8 cellular contexts compared by ENCODE assay signal in the genomic region with DNA sequence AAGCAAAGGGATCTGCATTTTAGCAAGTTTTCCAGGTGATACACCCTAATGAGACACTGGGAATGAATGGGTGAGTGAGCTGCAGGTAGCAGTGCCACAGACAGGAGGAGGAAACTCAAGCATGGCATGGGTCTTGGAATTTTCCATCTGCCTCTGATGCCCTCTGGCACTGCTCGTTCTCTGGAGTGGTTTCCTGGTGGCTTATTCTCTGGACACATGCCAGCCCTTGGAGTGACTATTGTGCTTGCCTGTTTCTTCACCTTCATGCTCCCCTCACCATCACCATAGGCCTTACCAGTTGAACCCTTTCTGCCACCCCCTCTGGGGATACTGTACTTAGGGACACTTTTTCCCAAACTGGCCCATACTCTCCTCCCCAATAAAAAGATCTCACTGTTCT. TPM values are rescaled to one million over a fixed set of nuclear protein-coding genes. Genes with fewer than 3 reads are reported as not detected.
DNase-seq lines count a peak whose midpoint lies in the region; ATAC-seq, FAIRE-seq and TF ChIP-seq lines count a peak whose summit lies in the region.

No MANE protein-coding gene starts in this region.

- CTCF ChIA-PET in SK-N-SH (lab: Yijun Ruan, JAX) = interaction anchor here (1.0 to 1.4 kb wide), 2 partner anchors 13 to 14 kb away, joined by 3 to 4 read pairs; no protein-coding TSS in a partner anchor

- no peak for TF ChIP-seq EP300 in SK-N-SH (IDR thresholded peaks at IDR 0.05; ENCODE audit: borderline replicate concordance in 1 of 2, low read depth in 1 of 2, low read length in 1 of 2)

- H4K20me1 ChIP-seq in SK-N-SH (ENCODE audit: insufficient read depth) (no peaks in the 10 kb centered on the region), fibroblast of lung (ENCODE audit: control insufficient read depth, extremely low read depth, insufficient read depth, low read length) (no peaks in the 10 kb centered on the region)

- intact Hi-C loops in spleen (cut with DNase I; ENCODE audit: low total_unique reads) = no loop called here

- ATAC-seq in SK-N-SH treated with all-trans-retinoic acid at 6 μM for 48 hours (no peak), HG03280 (IDR thresholded peaks at IDR 0.05; ENCODE audit: unreplicated experiment) (no peak), HG03175 (IDR thresholded peaks at IDR 0.05; ENCODE audit: unreplicated experiment) (no peak)

- H3K9me2 ChIP-seq in SK-N-SH = no peaks in the 10 kb centered on the region

- H3K4me3 ChIP-seq in SK-N-SH (ENCODE audit: low read depth in 2 of 2, low read length in 1 of 2) (peak overlapping the region; percentile 78 to 98), fibroblast of lung (replicated peaks in 1 of 4; ENCODE audit: control extremely low read depth in 1 of 4, insufficient read depth in 1 of 4, low read depth in 3 of 4, low read length in 4 of 4) (peak overlapping the region; percentile 76 to 89 (median 82)), spleen (peak overlapping the region in 6 of 8 donors; percentile 84 to 99 (median 91))

- TF ChIP-seq RAD21 in SK-N-SH (IDR thresholded peaks at IDR 0.05; ENCODE audit: low read length) = no peak

- no peak overlapping the region for H2AFZ ChIP-seq in SK-N-SH (ENCODE audit: low read depth)
- H2AFZ ChIP-seq in fibroblast of lung (ENCODE audit: low read length) = no peak overlapping the region

- WGBS in SK-N-SH (ENCODE audit: low lambda C conversion rate) = 14% methylated on average over 1 of the region's 1 CpG
- WGBS in spleen, 5 donors = 18 to 55% (median 26%) methylated on average over 1 of the region's 1 CpG

- peaks cover 29% of the 10 kb centered on the region for H3F3A ChIP-seq in SK-N-SH (replicated peaks; ENCODE audit: insufficient read depth)

- FAIRE-seq in RCC 7860 (lab: Jason Lieb, UNC) = no peak

- H3K9me3 ChIP-seq in SK-N-SH (no peaks in the 10 kb centered on the region), fibroblast of lung (ENCODE audit: control insufficient read depth, insufficient read depth, low read depth, low read length) (no peaks in the 10 kb centered on the region), spleen (no peaks in the 10 kb centered on the region)

- no peak for TF ChIP-seq POLR2A in spleen (IDR thresholded peaks at IDR 0.05)

- DNase-seq in SK-N-SH (no peak), RCC 7860 (ENCODE audit: low spot score) (peak; percentile 52), fibroblast of lung (ENCODE audit: low read depth in 2 of 2) (no peak), spleen (no peak), NCI-H146 (lab: John Stamatoyannopoulos, UW) (no peak)

- H3K4me2 ChIP-seq in SK-N-SH = peak overlapping the region; percentile 98
- H3K4me2 ChIP-seq in fibroblast of lung (ENCODE audit: extremely low read depth, insufficient read depth, low read length) = peak overlapping the region; percentile 98

- H3K36me3 ChIP-seq in SK-N-SH (replicated peaks in 1 of 2; ENCODE audit: control insufficient read depth in 1 of 2, insufficient read depth in 2 of 2, low read length in 1 of 2) (peaks cover 16 to 33% of the 10 kb centered on the region in 2 experiments), fibroblast of lung (ENCODE audit: control insufficient read depth, insufficient read depth, low read length) (peaks cover 18% of the 10 kb centered on the region), spleen (peaks cover 0 to 40% (median 23%) of the 10 kb centered on the region in 6 donors)

- POLR2A ChIA-PET in SK-N-SH (lab: Yijun Ruan, JAX) = interaction anchor here (0.6 kb wide), 1 partner anchor 11 kb away, joined by 3 read pairs; no protein-coding TSS in a partner anchor

- H3K27me3 ChIP-seq in SK-N-SH (ENCODE audit: insufficient read depth) (no peaks in the 10 kb centered on the region), fibroblast of lung (ENCODE audit: control insufficient read depth, insufficient read depth, low read length) (no peaks in the 10 kb centered on the region), spleen (replicated peaks in 1 of 7) (no peaks in the 10 kb centered on the region)

- no peak overlapping the region; a peak in 1 of 4 replicates for H3K27ac ChIP-seq in SK-N-SH (ENCODE audit: low read depth in 2 of 2, low read length in 1 of 2)
- peak overlapping the region; percentile 83 for H3K27ac ChIP-seq in fibroblast of lung (ENCODE audit: insufficient read depth, low read length)
- peak overlapping the region in 3 of 8 donors; percentile 90 to 98 (median 94) for H3K27ac ChIP-seq in spleen

- TF ChIP-seq CTCF in SK-N-SH (IDR thresholded peaks at IDR 0.05) (no peak), fibroblast of lung (conservative IDR thresholded peaks at IDR 0.05 in 1 of 2, IDR thresholded peaks at IDR 0.05 in 1 of 2; ENCODE audit: low read depth in 1 of 2, low read length in 2 of 2) (no peak), spleen (IDR thresholded peaks at IDR 0.05 in 8 of 11, conservative IDR thresholded peaks at IDR 0.05 in 3 of 11) (no peak)

- H3K79me2 ChIP-seq in SK-N-SH (ENCODE audit: insufficient read depth) = peaks cover 65% of the 10 kb centered on the region
- peaks cover 40% of the 10 kb centered on the region for H3K79me2 ChIP-seq in fibroblast of lung (ENCODE audit: control insufficient read depth, insufficient read depth, low read length)

- H3K4me1 ChIP-seq in SK-N-SH (ENCODE audit: control insufficient read depth in 1 of 2, insufficient read depth in 2 of 2, low read depth in 1 of 2, low read length in 1 of 2) (peaks cover 4 to 33% of the 10 kb centered on the region in 2 experiments; a peak in 3 of 4 replicates), fibroblast of lung (ENCODE audit: control insufficient read depth, extremely low read depth, insufficient read depth, low read length) (peaks cover 16% of the 10 kb centered on the region), spleen (peaks cover 37 to 83% (median 55%) of the 10 kb centered on the region in 6 donors)

- H3K9ac ChIP-seq in SK-N-SH = peak overlapping the region; percentile 86; the same call in 1 of the 2 replicates
- H3K9ac ChIP-seq in fibroblast of lung (ENCODE audit: insufficient read depth, low read length) = peak overlapping the region; percentile 76

TF ChIP-seq in SK-N-SH, 30 proteins besides CTCF, POLR2A, EP300 and RAD21 (continues in another document):
- TF ChIP-seq RXRA (IDR thresholded peaks at IDR 0.05; ENCODE audit: borderline replicate concordance, low read depth) = no peak

TF ChIP-seq in SK-N-SH treated with all-trans-retinoic acid at 6 μM for 48 hours, 23 proteins besides CTCF, POLR2A, EP300 and RAD21 (continues in another document):
- TF ChIP-seq TCF4 (CRISPR knock-in tag; IDR thresholded peaks at IDR 0.05; ENCODE audit: borderline replicate concordance) (no peak), ZFP3 (CRISPR knock-in tag; IDR thresholded peaks at IDR 0.05) (no peak)

RNA-seq across cellular contexts. Expression of a gene that starts 1.6 kb away (rescaled TPM):
- 56.6 and 69.4 TPM in 2 replicates for polyA plus RNA-seq in SK-N-SH (2012; rRNA removed)
- polyA plus RNA-seq in SK-N-SH (2012; cell fraction: cytosol; rRNA removed) = 32.0 and 48.4 TPM in 2 replicates
- polyA plus RNA-seq in SK-N-SH (2012; cell fraction: nucleus; rRNA removed) = 145 and 151 TPM in 2 replicates
- total RNA-seq in fibroblast of lung = 9.8 and 16.5 TPM in 2 replicates
- polyA plus RNA-seq in fibroblast of lung = 20.3 and 31.6 TPM in 2 replicates
- 40.7 and 58.5 TPM in 2 replicates for polyA plus RNA-seq in fibroblast of lung (2012)
- polyA minus RNA-seq in fibroblast of lung (ENCODE audit: low replicate concordance) = 56.0 and 196 TPM in 2 replicates
- total RNA-seq in spleen = 10 to 100 TPM; 32.5 to 68.6 (median 66.5) TPM
- polyA plus RNA-seq in spleen = 100 to 1,000 TPM in 1 of 3 donors, 10 to 100 TPM in 2; 50.0 to 104 (median 80.6) TPM

RNA-seq across cellular contexts. Expression of a gene that starts 3.4 kb away (rescaled TPM):
- 44.5 and 66.4 TPM in 2 replicates for polyA plus RNA-seq in SK-N-SH (2012; rRNA removed)
- 33.1 and 41.8 TPM in 2 replicates for polyA plus RNA-seq in SK-N-SH (2012; cell fraction: cytosol; rRNA removed)
- 154 and 172 TPM in 2 replicates for polyA plus RNA-seq in SK-N-SH (2012; cell fraction: nucleus; rRNA removed)
- total RNA-seq in fibroblast of lung = 32.6 and 36.2 TPM in 2 replicates
- 49.3 and 56.1 TPM in 2 replicates for polyA plus RNA-seq in fibroblast of lung
- polyA plus RNA-seq in fibroblast of lung (2012) = 44.1 and 49.5 TPM in 2 replicates
- polyA minus RNA-seq in fibroblast of lung (ENCODE audit: low replicate concordance) = 47.2 and 53.9 TPM in 2 replicates
- total RNA-seq in spleen = 10 to 100 TPM; 43.0 to 64.4 (median 55.8) TPM
- polyA plus RNA-seq in spleen = 10 to 100 TPM; 33.0 to 39.1 (median 33.2) TPM

RNA-seq across cellular contexts. Expression of a gene that starts 10.8 kb away (rescaled TPM):
- polyA plus RNA-seq in SK-N-SH (2012; rRNA removed) (1.2 and 1.3 TPM in 2 replicates), fibroblast of lung (0.40 and 0.80 TPM in 2 replicates), spleen (1 to 10 TPM; 2.9 to 5.5 (median 3.5) TPM)
- polyA plus RNA-seq in SK-N-SH (2012; cell fraction: cytosol; rRNA removed) = 0.49 and 0.83 TPM in 2 replicates
- 2.2 and 3.7 TPM in 2 replicates for polyA plus RNA-seq in SK-N-SH (2012; cell fraction: nucleus; rRNA removed)
- total RNA-seq in fibroblast of lung (2.1 and 2.6 TPM in 2 replicates), spleen (1 to 10 TPM in 2 of 7 donors, under 1 TPM in 5; 0.54 to 1.6 (median 0.79) TPM)
- polyA plus RNA-seq in fibroblast of lung (2012) = 3.5 and 4.3 TPM in 2 replicates
- 0.39 and 0.44 TPM in 2 replicates for polyA minus RNA-seq in fibroblast of lung (ENCODE audit: low replicate concordance)

RNA-seq across cellular contexts. Expression of a gene that starts 14.0 kb away (rescaled TPM):
- 14.2 and 17.3 TPM in 2 replicates for polyA plus RNA-seq in SK-N-SH (2012; rRNA removed)
- polyA plus RNA-seq in SK-N-SH (2012; cell fraction: cytosol; rRNA removed) = 15.8 and 20.1 TPM in 2 replicates
- 23.6 and 31.7 TPM in 2 replicates for polyA plus RNA-seq in SK-N-SH (2012; cell fraction: nucleus; rRNA removed)
- total RNA-seq in fibroblast of lung = 2.3 and 4.6 TPM in 2 replicates
- 8.0 and 18.7 TPM in 2 replicates for polyA plus RNA-seq in fibroblast of lung
- 7.4 and 17.6 TPM in 2 replicates for polyA plus RNA-seq in fibroblast of lung (2012)
- polyA minus RNA-seq in fibroblast of lung (ENCODE audit: low replicate concordance) = 0.59 and 5.4 TPM in 2 replicates
- 1 to 10 TPM; 1.9 to 5.6 (median 3.4) TPM for total RNA-seq in spleen
- polyA plus RNA-seq in spleen = 1 to 10 TPM; 3.6 to 4.3 (median 4.0) TPM

RNA-seq across cellular contexts. Expression of a gene that starts 27.5 kb away (rescaled TPM):
- polyA plus RNA-seq in SK-N-SH (2012; rRNA removed) (25.0 and 33.9 TPM in 2 replicates), fibroblast of lung (18.5 and 19.5 TPM in 2 replicates), spleen (10 to 100 TPM; 27.3 to 55.2 (median 49.8) TPM)
- polyA plus RNA-seq in SK-N-SH (2012; cell fraction: cytosol; rRNA removed) = 11.8 and 23.1 TPM in 2 replicates
- 87.3 and 99.7 TPM in 2 replicates for polyA plus RNA-seq in SK-N-SH (2012; cell fraction: nucleus; rRNA removed)
- total RNA-seq in fibroblast of lung (22.3 and 31.9 TPM in 2 replicates), spleen (10 to 100 TPM; 32.5 to 61.0 (median 48.9) TPM)
- polyA plus RNA-seq in fibroblast of lung (2012) = 28.9 and 33.2 TPM in 2 replicates
- polyA minus RNA-seq in fibroblast of lung (ENCODE audit: low replicate concordance) = 29.5 and 45.2 TPM in 2 replicates
